In the genomic region with DNA sequence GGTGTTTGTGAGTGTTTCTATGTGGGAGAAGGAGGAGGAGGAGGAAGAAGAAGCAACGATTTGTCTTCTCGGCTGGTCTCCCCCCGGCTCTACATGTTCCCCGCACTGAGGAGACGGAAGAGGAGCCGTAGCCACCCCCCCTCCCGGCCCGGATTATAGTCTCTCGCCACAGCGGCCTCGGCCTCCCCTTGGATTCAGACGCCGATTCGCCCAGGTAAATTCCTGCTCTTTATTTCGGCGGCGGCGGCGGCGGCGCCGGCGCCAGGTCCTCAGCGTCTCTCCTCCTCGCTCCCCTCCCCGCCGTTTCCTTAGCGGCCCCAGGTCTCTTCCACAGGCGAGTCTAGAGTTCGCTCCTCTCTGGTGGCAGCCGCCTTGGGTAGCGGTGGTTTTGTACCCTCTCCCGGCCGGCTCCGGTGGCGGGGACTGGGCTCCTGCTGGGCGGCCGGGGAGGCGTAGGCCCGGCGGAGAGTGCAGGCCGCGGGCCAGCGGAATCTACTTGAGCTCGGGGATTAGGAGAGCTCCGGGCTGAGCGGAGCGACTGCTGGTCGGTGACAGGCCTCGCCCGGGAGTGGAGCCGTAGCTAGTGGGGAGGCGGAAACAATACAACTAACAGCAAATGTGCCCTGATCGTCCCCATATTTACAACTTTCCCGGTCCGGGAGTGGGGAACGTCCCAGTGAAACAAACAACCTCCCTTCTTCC, we compare ENCODE assay signal across 1 cellular context.
TF ChIP-seq lines count a peak whose summit lies in the region.

No MANE protein-coding gene starts in this region.

TF ChIP-seq in HepG2, 621 proteins besides CTCF, POLR2A, EP300 and RAD21 (continued from another document and continues in another):
- TF ChIP-seq E2F1 (CRISPR knock-in tag; IDR thresholded peaks at IDR 0.05) (no peak), TARDBP (CRISPR knock-in tag; IDR thresholded peaks at IDR 0.05) (no peak), ZNF788 (CRISPR knock-in tag; IDR thresholded peaks at IDR 0.05; ENCODE audit: borderline replicate concordance) (no peak), CHCHD3 (CRISPR knock-in tag; IDR thresholded peaks at IDR 0.05) (no peak), ZNF569 (CRISPR knock-in tag; IDR thresholded peaks at IDR 0.05; ENCODE audit: borderline replicate concordance) (peak; percentile 58; the same call in 1 of the 2 replicates), HIVEP1 (CRISPR knock-in tag; IDR thresholded peaks at IDR 0.05) (peak; percentile 61; the same call in 1 of the 2 replicates), RFX1 (IDR thresholded peaks at IDR 0.05) (no peak), ZNF567 (CRISPR knock-in tag; IDR thresholded peaks at IDR 0.05; ENCODE audit: borderline replicate concordance) (no peak), RFX5 (IDR thresholded peaks at IDR 0.05; ENCODE audit: low read depth, low read length) (no peak), ZNF503 (CRISPR knock-in tag; IDR thresholded peaks at IDR 0.05) (no peak; the same call in 1 of the 2 replicates), IRF2 (CRISPR knock-in tag; IDR thresholded peaks at IDR 0.05) (peak; percentile 18; the same call in 1 of the 2 replicates), HNRNPLL (IDR thresholded peaks at IDR 0.05; ENCODE audit: low read depth, low read length, poor library complexity, severe bottlenecking) (peak; percentile 70), CEBPB (IDR thresholded peaks at IDR 0.05; ENCODE audit: borderline replicate concordance, low read depth, low read length) (no peak), KIAA2018 (CRISPR knock-in tag; IDR thresholded peaks at IDR 0.05; ENCODE audit: borderline replicate concordance) (no peak), AHR (CRISPR knock-in tag; IDR thresholded peaks at IDR 0.05) (no peak), MTA1 (CRISPR knock-in tag; IDR thresholded peaks at IDR 0.05; ENCODE audit: borderline replicate concordance) (no peak), PTBP1 (IDR thresholded peaks at IDR 0.05; ENCODE audit: low read depth, low read length, poor library complexity, severe bottlenecking) (peak; percentile 59), ZNF253 (CRISPR knock-in tag; IDR thresholded peaks at IDR 0.05; ENCODE audit: borderline replicate concordance) (no peak), ZNF839 (CRISPR knock-in tag; IDR thresholded peaks at IDR 0.05; ENCODE audit: borderline replicate concordance) (no peak), CBFB (CRISPR knock-in tag; IDR thresholded peaks at IDR 0.05) (no peak), ZNF747 (CRISPR knock-in tag; IDR thresholded peaks at IDR 0.05; ENCODE audit: borderline replicate concordance) (no peak), NCOR1 (IDR thresholded peaks at IDR 0.05; ENCODE audit: borderline replicate concordance, low read length) (no peak)
- TF ChIP-seq, protein P1, sequence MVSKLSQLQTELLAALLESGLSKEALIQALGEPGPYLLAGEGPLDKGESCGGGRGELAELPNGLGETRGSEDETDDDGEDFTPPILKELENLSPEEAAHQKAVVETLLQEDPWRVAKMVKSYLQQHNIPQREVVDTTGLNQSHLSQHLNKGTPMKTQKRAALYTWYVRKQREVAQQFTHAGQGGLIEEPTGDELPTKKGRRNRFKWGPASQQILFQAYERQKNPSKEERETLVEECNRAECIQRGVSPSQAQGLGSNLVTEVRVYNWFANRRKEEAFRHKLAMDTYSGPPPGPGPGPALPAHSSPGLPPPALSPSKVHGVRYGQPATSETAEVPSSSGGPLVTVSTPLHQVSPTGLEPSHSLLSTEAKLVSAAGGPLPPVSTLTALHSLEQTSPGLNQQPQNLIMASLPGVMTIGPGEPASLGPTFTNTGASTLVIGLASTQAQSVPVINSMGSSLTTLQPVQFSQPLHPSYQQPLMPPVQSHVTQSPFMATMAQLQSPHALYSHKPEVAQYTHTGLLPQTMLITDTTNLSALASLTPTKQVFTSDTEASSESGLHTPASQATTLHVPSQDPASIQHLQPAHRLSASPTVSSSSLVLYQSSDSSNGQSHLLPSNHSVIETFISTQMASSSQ (IDR thresholded peaks at IDR 0.05; ENCODE audit: low read depth): no peak
- TF ChIP-seq, protein P1 (CRISPR knock-in tag; IDR thresholded peaks at IDR 0.05; ENCODE audit: borderline replicate concordance): no peak
- TF ChIP-seq, protein P2, sequence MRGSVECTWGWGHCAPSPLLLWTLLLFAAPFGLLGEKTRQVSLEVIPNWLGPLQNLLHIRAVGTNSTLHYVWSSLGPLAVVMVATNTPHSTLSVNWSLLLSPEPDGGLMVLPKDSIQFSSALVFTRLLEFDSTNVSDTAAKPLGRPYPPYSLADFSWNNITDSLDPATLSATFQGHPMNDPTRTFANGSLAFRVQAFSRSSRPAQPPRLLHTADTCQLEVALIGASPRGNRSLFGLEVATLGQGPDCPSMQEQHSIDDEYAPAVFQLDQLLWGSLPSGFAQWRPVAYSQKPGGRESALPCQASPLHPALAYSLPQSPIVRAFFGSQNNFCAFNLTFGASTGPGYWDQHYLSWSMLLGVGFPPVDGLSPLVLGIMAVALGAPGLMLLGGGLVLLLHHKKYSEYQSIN (CRISPR knock-in tag; IDR thresholded peaks at IDR 0.05; ENCODE audit: borderline replicate concordance): no peak
- TF ChIP-seq, protein P3, sequence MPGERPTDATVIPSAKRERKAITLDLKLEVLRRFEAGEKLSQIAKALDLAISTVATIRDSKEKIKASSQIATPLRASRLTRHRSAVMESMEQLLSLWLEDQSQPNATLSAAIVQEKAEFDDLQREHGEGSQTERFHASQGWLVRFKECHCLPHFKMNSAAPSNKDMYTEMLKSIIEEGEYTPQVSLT (CRISPR knock-in tag; IDR thresholded peaks at IDR 0.05; ENCODE audit: borderline replicate concordance, low read depth): no peak
- TF ChIP-seq, protein P4, sequence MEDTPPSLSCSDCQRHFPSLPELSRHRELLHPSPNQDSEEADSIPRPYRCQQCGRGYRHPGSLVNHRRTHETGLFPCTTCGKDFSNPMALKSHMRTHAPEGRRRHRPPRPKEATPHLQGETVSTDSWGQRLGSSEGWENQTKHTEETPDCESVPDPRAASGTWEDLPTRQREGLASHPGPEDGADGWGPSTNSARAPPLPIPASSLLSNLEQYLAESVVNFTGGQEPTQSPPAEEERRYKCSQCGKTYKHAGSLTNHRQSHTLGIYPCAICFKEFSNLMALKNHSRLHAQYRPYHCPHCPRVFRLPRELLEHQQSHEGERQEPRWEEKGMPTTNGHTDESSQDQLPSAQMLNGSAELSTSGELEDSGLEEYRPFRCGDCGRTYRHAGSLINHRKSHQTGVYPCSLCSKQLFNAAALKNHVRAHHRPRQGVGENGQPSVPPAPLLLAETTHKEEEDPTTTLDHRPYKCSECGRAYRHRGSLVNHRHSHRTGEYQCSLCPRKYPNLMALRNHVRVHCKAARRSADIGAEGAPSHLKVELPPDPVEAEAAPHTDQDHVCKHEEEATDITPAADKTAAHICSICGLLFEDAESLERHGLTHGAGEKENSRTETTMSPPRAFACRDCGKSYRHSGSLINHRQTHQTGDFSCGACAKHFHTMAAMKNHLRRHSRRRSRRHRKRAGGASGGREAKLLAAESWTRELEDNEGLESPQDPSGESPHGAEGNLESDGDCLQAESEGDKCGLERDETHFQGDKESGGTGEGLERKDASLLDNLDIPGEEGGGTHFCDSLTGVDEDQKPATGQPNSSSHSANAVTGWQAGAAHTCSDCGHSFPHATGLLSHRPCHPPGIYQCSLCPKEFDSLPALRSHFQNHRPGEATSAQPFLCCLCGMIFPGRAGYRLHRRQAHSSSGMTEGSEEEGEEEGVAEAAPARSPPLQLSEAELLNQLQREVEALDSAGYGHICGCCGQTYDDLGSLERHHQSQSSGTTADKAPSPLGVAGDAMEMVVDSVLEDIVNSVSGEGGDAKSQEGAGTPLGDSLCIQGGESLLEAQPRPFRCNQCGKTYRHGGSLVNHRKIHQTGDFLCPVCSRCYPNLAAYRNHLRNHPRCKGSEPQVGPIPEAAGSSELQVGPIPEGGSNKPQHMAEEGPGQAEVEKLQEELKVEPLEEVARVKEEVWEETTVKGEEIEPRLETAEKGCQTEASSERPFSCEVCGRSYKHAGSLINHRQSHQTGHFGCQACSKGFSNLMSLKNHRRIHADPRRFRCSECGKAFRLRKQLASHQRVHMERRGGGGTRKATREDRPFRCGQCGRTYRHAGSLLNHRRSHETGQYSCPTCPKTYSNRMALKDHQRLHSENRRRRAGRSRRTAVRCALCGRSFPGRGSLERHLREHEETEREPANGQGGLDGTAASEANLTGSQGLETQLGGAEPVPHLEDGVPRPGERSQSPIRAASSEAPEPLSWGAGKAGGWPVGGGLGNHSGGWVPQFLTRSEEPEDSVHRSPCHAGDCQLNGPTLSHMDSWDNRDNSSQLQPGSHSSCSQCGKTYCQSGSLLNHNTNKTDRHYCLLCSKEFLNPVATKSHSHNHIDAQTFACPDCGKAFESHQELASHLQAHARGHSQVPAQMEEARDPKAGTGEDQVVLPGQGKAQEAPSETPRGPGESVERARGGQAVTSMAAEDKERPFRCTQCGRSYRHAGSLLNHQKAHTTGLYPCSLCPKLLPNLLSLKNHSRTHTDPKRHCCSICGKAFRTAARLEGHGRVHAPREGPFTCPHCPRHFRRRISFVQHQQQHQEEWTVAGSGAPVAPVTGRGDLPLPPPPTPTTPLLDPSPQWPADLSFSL (CRISPR knock-in tag; IDR thresholded peaks at IDR 0.05): no peak
